12 cellular contexts compared by ENCODE assay signal in genomic region chr11:69080361-69080973, GRCh38. TPM values are rescaled to one million over a fixed set of nuclear protein-coding genes. Genes with fewer than 3 reads are reported as not detected.
DNase-seq lines count a peak whose midpoint lies in the region; ATAC-seq, FAIRE-seq and TF ChIP-seq lines count a peak whose summit lies in the region.
"Had no signal": no experiment of that assay in that cellular context is flagged by ENCODE, and none has a peak within 500 bp of the region (broad histone marks: within the 10 kb centered on the region; RNA-seq: fewer than 3 reads in every experiment).

No MANE protein-coding gene starts in this region.

- H4K20me1 ChIP-seq in OCI-LY7 (ENCODE audit: insufficient read depth, low read length), result no peaks in the 10 kb centered on the region

- H3K4me2 ChIP-seq in OCI-LY7 (ENCODE audit: low read length), result no peak overlapping the region

- no peaks in the 10 kb centered on the region for H3K9me3 ChIP-seq in OCI-LY7 (ENCODE audit: low read length)
- H3K9me3 ChIP-seq: pancreas had no signal

- H3K4me3 Mint-ChIP-seq in activated CD4-positive, alpha-beta memory T cell treated with anti-CD3 and anti-CD28 coated beads for 36 hours, result no peak overlapping the region
- H3K4me3 Mint-ChIP-seq: activated B cell treated with CpG ODN at 0.5 μM for 24 hours had no signal

- H3K4me1 Mint-ChIP-seq in activated CD4-positive, alpha-beta memory T cell treated with anti-CD3 and anti-CD28 coated beads for 36 hours (ENCODE audit: low read depth), result peaks cover 10% of the 10 kb centered on the region

- in situ Hi-C loops in ACHN (cut with HindIII; ENCODE audit: low pct_ligation_motif_present, low pct_unique_long_range_greater_than_20kb, low sequenced_read_pairs), result no loop called here

- H3K4me1 ChIP-seq in OCI-LY7 (ENCODE audit: insufficient read depth, low read length, poor library complexity, severe bottlenecking), result no peaks in the 10 kb centered on the region
- H3K4me1 ChIP-seq: pancreas had no signal

- POLR2A ChIA-PET in activated CD4-positive, alpha-beta memory T cell treated with anti-CD3 and anti-CD28 coated beads for 36 hours (lab: Charles Lee), result no interaction called here
- POLR2A ChIA-PET in OCI-LY7 (lab: Charles Lee), result no interaction called here

- FAIRE-seq in H54 (lab: Jason Lieb, UNC), result no peak
- FAIRE-seq: pancreas had no signal

- DNase-seq in ACHN, result peak; percentile 29
- peak; percentile 96 for DNase-seq in H54 (ENCODE audit: insufficient read length, low spot score)
- DNase-seq in activated CD4-positive, alpha-beta memory T cell treated with anti-CD3 and anti-CD28 coated beads for 36 hours, result peak; percentile 41
- DNase-seq in iris pigment epithelial cell (ENCODE audit: low read depth), result peak; percentile 26
- no peak for DNase-seq in DMS53 treated with DMSO at 0.1 percent for 48 hours (lab: John Stamatoyannopoulos, UW; ENCODE audit: unreplicated experiment)
- DNase-seq in OCI-LY7 (ENCODE audit: low spot score), result no peak
- DNase-seq in NCI-H69 (lab: John Stamatoyannopoulos, UW), result no peak
- DNase-seq: activated B cell treated with CpG ODN at 0.5 μM for 24 hours; NCI-H1417 treated with DMSO at 0.1 percent for 48 hours; stimulated activated naive CD4-positive, alpha-beta T cell treated with Interleukin-2 at 50 U/mL for 16 hours had no signal

- H3K79me2 ChIP-seq in OCI-LY7 (ENCODE audit: insufficient read depth, low read depth, low read length), result no peaks in the 10 kb centered on the region

- no peak for TF ChIP-seq CTCF in OCI-LY7 (conservative IDR thresholded peaks at IDR 0.05; ENCODE audit: low read length)

- no peak overlapping the region for H2AFZ ChIP-seq in OCI-LY7 (ENCODE audit: low read length)

- H3K36me3 Mint-ChIP-seq in activated CD4-positive, alpha-beta memory T cell treated with anti-CD3 and anti-CD28 coated beads for 36 hours, result peaks cover 7% of the 10 kb centered on the region

- peak; percentile 38; the same call in 1 of the 2 replicates for TF ChIP-seq POLR2A in H54 (IDR thresholded peaks at IDR 0.05; ENCODE audit: low read depth, low read length)

- no peak for ATAC-seq in GM21526 (IDR thresholded peaks at IDR 0.05; ENCODE audit: low FRiP score, unreplicated experiment)

- H3K36me3 ChIP-seq in OCI-LY7 (ENCODE audit: insufficient read depth, low read length), result peaks cover 43% of the 10 kb centered on the region

- H3K9me2 ChIP-seq in OCI-LY7 (ENCODE audit: insufficient read depth, low read length), result no peaks in the 10 kb centered on the region

- no peaks in the 10 kb centered on the region for H3K9me3 Mint-ChIP-seq in activated CD4-positive, alpha-beta memory T cell treated with anti-CD3 and anti-CD28 coated beads for 36 hours
- H3K9me3 Mint-ChIP-seq: activated B cell treated with CpG ODN at 0.5 μM for 24 hours had no signal

- peak overlapping the region; percentile 33 for H3K27ac Mint-ChIP-seq in activated CD4-positive, alpha-beta memory T cell treated with anti-CD3 and anti-CD28 coated beads for 36 hours
- H3K27ac Mint-ChIP-seq: activated B cell treated with CpG ODN at 0.5 μM for 24 hours had no signal

- CTCF ChIA-PET in activated CD4-positive, alpha-beta memory T cell treated with anti-CD3 and anti-CD28 coated beads for 36 hours (lab: Charles Lee), result no interaction called here
- CTCF ChIA-PET in OCI-LY7 (lab: Charles Lee; ENCODE audit: unreplicated experiment), result no interaction called here

- no peak overlapping the region for H3K4me3 ChIP-seq in OCI-LY7 (ENCODE audit: low read depth, low read length, poor library complexity, severe bottlenecking)
- H3K4me3 ChIP-seq: pancreas had no signal

- intact Hi-C loops in activated CD4-positive, alpha-beta memory T cell treated with anti-CD3 and anti-CD28 coated beads for 36 hours (cut with micrococcal nuclease), result loop anchor here (10.0 kb wide), 1 partner anchor 116 kb away; no protein-coding TSS in a partner anchor
- intact Hi-C loops in OCI-LY7 (cut with micrococcal nuclease; ENCODE audit: unreplicated experiment), result no loop called here

- no peaks in the 10 kb centered on the region for H3K27me3 Mint-ChIP-seq in activated CD4-positive, alpha-beta memory T cell treated with anti-CD3 and anti-CD28 coated beads for 36 hours
- H3K27me3 Mint-ChIP-seq: activated B cell treated with CpG ODN at 0.5 μM for 24 hours had no signal

- H3K27ac ChIP-seq in OCI-LY7 (ENCODE audit: low read depth, low read length, poor library complexity, severe bottlenecking), result no peak overlapping the region
- H3K27ac ChIP-seq: pancreas had no signal

- no TSS peak for BruUV-seq in OCI-LY7 (replicated peaks; lab: Mats Ljungman, UMichigan)

RNA-seq across cellular contexts. Expression of gene TPCN2, which starts 31.7 kb away (rescaled TPM):
- 10 to 100 TPM; 12.0 to 12.8 TPM for total RNA-seq in activated CD4-positive, alpha-beta memory T cell treated with anti-CD3 and anti-CD28 coated beads for 36 hours
- total RNA-seq in OCI-LY7 (2014; rRNA removed; shearing (Covaris generic)), result 21.5 and 30.0 TPM in 2 replicates
- 59.8 and 65.2 TPM in 2 replicates for total RNA-seq in OCI-LY7 (2022)

Comparison
In these comparisons a context has a peak if more than half of its experiments do, and no peak if none do; other contexts are left out.
1. DNase-seq: peak in ACHN (single experiment), H54 (single experiment), activated CD4-positive, alpha-beta memory T cell treated with anti-CD3 and anti-CD28 coated beads for 36 hours (single experiment) and iris pigment epithelial cell (single experiment); none in DMS53 treated with DMSO at 0.1 percent for 48 hours (single experiment), OCI-LY7 (single experiment) and NCI-H69 (single experiment).